Comparison of ENCODE assay signal across 12 cellular contexts in genomic region chr6:153564803-153565202, GRCh38.
"Had no signal": no experiment of that assay in that cellular context is flagged by ENCODE, and none has a peak within 500 bp of the region (broad histone marks: within the 10 kb centered on the region; RNA-seq: fewer than 3 reads in every experiment).

No MANE protein-coding gene starts in this region.

- H3K9ac ChIP-seq: neural progenitor cell had no signal

- DNase-seq: activated CD4-positive, alpha-beta T cell treated with anti-CD3 and anti-CD28 coated beads, Interleukin-2, amount 50 U/mL, for 1 hour; activated naive CD8-positive, alpha-beta T cell treated with anti-CD3 and anti-CD28 coated beads for 36 hours; colonic mucosa; effector CD4-positive, alpha-beta T cell; left cardiac atrium; naive B cell; ovary; stimulated activated CD4-positive, alpha-beta T cell treated with anti-CD3 and anti-CD28 coated beads, Interleukin-1b, Interleukin-23, amount 100 ng/mL, for 48 hours; stimulated activated naive CD8-positive, alpha-beta T cell treated with anti-CD3 and anti-CD28 coated beads, Interleukin-15, amount 100 ng/mL, for 72 hours had no signal

- H3K27me3 ChIP-seq: colonic mucosa, heart left ventricle, neural progenitor cell, ovary had no signal

- H3K4me1 ChIP-seq: colonic mucosa, heart left ventricle, neural progenitor cell had no signal

- H3K4me3 ChIP-seq: colonic mucosa, heart left ventricle, lung, neural progenitor cell, ovary had no signal

- ATAC-seq: stimulated activated naive CD8-positive, alpha-beta T cell treated with anti-CD3 and anti-CD28 coated beads, Interleukin-15, amount 100 ng/mL, for 72 hours had no signal

- H3K4me2 ChIP-seq: neural progenitor cell had no signal

- H3K36me3 ChIP-seq: colonic mucosa, heart left ventricle, neural progenitor cell, ovary had no signal

- H3K27ac ChIP-seq: colonic mucosa, heart left ventricle, neural progenitor cell, ovary had no signal

- H3K9me3 ChIP-seq: colonic mucosa, heart left ventricle, ovary had no signal

- H2AFZ ChIP-seq: neural progenitor cell had no signal
